Comparison of ENCODE assay signal across 27 cellular contexts in the genomic region with DNA sequence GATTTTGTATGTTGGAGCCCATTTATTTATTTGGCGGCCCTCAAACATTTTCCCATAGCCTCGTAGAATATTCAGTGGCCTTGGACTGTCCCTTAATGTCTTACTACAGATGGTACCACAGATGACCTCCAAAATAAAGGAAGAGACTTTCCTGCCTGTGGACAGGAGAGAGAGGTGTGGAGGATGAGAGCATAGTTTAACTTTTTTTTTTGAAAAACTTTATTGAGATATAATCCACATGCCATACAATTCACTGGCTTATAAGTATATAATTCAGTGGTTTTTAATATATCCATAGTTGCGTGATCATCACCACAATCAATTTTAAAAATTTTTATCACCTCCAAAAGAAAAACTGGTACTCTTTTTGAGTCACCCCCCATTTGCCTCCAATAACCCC. TPM values are rescaled to one million over a fixed set of nuclear protein-coding genes. Genes with fewer than 3 reads are reported as not detected.
DNase-seq lines count a peak whose midpoint lies in the region; ATAC-seq, FAIRE-seq and TF ChIP-seq lines count a peak whose summit lies in the region.
"Had no signal": no experiment of that assay in that cellular context is flagged by ENCODE, and none has a peak within 500 bp of the region (broad histone marks: within the 10 kb centered on the region; RNA-seq: fewer than 3 reads in every experiment).

No MANE protein-coding gene starts in this region.

- no peak for TF ChIP-seq CTCF in K562 (IDR thresholded peaks at IDR 0.05 in 2 of 3, conservative IDR thresholded peaks at IDR 0.05 in 1 of 3; ENCODE audit: insufficient read depth in 2 of 3, low read depth in 1 of 3, low read length in 3 of 3)
- TF ChIP-seq CTCF in spleen (IDR thresholded peaks at IDR 0.05 in 8 of 11, conservative IDR thresholded peaks at IDR 0.05 in 3 of 11) = no peak

- intact Hi-C loops in K562 (cut with micrococcal nuclease) (no loop called here), spleen (cut with DNase I; ENCODE audit: low total_unique reads) (loop anchor here (10.0 kb wide), 1 partner anchor 74 kb away; no protein-coding TSS in a partner anchor)
- intact Hi-C loops in naive thymus-derived CD4-positive, alpha-beta T cell (cut with micrococcal nuclease) = no loop called here

- ATAC-seq in K562 (no peak), GM18502 (IDR thresholded peaks at IDR 0.05; ENCODE audit: poor library complexity, unreplicated experiment) (no peak)
- ATAC-seq in naive thymus-derived CD4-positive, alpha-beta T cell = no peak
- ATAC-seq in effector memory CD8-positive, alpha-beta T cell (replicated peaks) = no peak
- ATAC-seq: A549, GM23338 had no signal

- no peak overlapping the region for H3K9ac ChIP-seq in K562 (ENCODE audit: insufficient read depth in 1 of 2, low read depth in 2 of 2, low read length in 2 of 2)

- no peak overlapping the region for H2AFZ ChIP-seq in K562 (ENCODE audit: low read depth, low read length)
- H2AFZ ChIP-seq: GM23338 had no signal

- no TSS peak for BruUV-seq in K562 (replicated peaks; lab: Mats Ljungman, UMichigan)

- WGBS in K562 (ENCODE audit: insufficient coverage, low coverage, missing lambda C conversion rate) = 81% methylated on average over 3 of the region's 3 CpGs
- whole genome bisulfite sequencing in spleen, 5 donors = 87 to 92% (median 90%) methylated on average over 3 of the region's 3 CpGs

- no peak for FAIRE-seq in K562 (lab: Jason Lieb, UNC)
- FAIRE-seq: A549, GM12891, GM18507 had no signal

- no peaks in the 10 kb centered on the region for H3K9me1 ChIP-seq in K562 (ENCODE audit: control insufficient read depth, insufficient read depth, low read length)

- no peak for TF ChIP-seq EP300 in K562 (IDR thresholded peaks at IDR 0.05; ENCODE audit: low read length)

- no peak overlapping the region for H3K4me3 Mint-ChIP-seq in activated naive CD4-positive, alpha-beta T cell treated with anti-CD3 and anti-CD28 coated beads, Interleukin-2, amount 10 ng/mL, durations not matched to agents 7 days and 5 days
- no peak overlapping the region for H3K4me3 Mint-ChIP-seq in naive thymus-derived CD4-positive, alpha-beta T cell
- no peak overlapping the region for H3K4me3 Mint-ChIP-seq in effector memory CD8-positive, alpha-beta T cell
- H3K4me3 Mint-ChIP-seq: CD4-positive, alpha-beta memory T cell; GM23338; H9 had no signal

- H3K4me1 Mint-ChIP-seq in activated naive CD4-positive, alpha-beta T cell treated with anti-CD3 and anti-CD28 coated beads, Interleukin-2, amount 10 ng/mL, durations not matched to agents 7 days and 5 days = peaks cover 61% of the 10 kb centered on the region
- peaks cover 10 to 45% (median 34%) of the 10 kb centered on the region in 7 donors for H3K4me1 Mint-ChIP-seq in naive thymus-derived CD4-positive, alpha-beta T cell
- peaks cover 21 to 30% of the 10 kb centered on the region in 2 donors for H3K4me1 Mint-ChIP-seq in effector memory CD8-positive, alpha-beta T cell (ENCODE audit: low read depth in 2 of 2)

- no peak for TF ChIP-seq POLR2A in K562 (conservative IDR thresholded peaks at IDR 0.05)
- no peak for TF ChIP-seq POLR2A in spleen (IDR thresholded peaks at IDR 0.05)

- peaks cover 8% of the 10 kb centered on the region for H3K27me3 Mint-ChIP-seq in activated naive CD4-positive, alpha-beta T cell treated with anti-CD3 and anti-CD28 coated beads, Interleukin-2, amount 10 ng/mL, durations not matched to agents 7 days and 5 days
- H3K27me3 Mint-ChIP-seq in naive thymus-derived CD4-positive, alpha-beta T cell = peaks cover 0 to 3% (median 0%) of the 10 kb centered on the region in 5 donors
- no peaks in the 10 kb centered on the region for H3K27me3 Mint-ChIP-seq in effector memory CD8-positive, alpha-beta T cell
- H3K27me3 Mint-ChIP-seq: CD4-positive, alpha-beta memory T cell had no signal

- H3K79me2 ChIP-seq in K562 (ENCODE audit: control insufficient read depth, insufficient read depth, low read length) = no peaks in the 10 kb centered on the region

- H3K4me3 ChIP-seq in K562 = no peak overlapping the region
- H3K4me3 ChIP-seq in naive thymus-derived CD4-positive, alpha-beta T cell (ENCODE audit: low read length) = no peak overlapping the region
- H3K4me3 ChIP-seq in spleen = no peak overlapping the region
- H3K4me3 ChIP-seq: A549, GM23338 had no signal

- no peak for TF ChIP-seq RAD21 in K562 (CRISPR knock-in tag; conservative IDR thresholded peaks at IDR 0.05 in 1 of 2, IDR thresholded peaks at IDR 0.05 in 1 of 2)

- H3K27me3 ChIP-seq in K562 (ENCODE audit: control insufficient read depth in 2 of 2, insufficient read depth in 2 of 2, low read length in 2 of 2) (no peaks in the 10 kb centered on the region), spleen (replicated peaks in 1 of 7) (peaks cover 0 to 11% (median 0%) of the 10 kb centered on the region in 7 donors)
- no peaks in the 10 kb centered on the region for H3K27me3 ChIP-seq in naive thymus-derived CD4-positive, alpha-beta T cell (ENCODE audit: control insufficient read depth in 2 of 2, insufficient read depth in 2 of 2, low read length in 2 of 2)

- H3K27ac ChIP-seq in K562 (ENCODE audit: extremely low read depth, low read depth, low read length) = no peak overlapping the region
- H3K27ac ChIP-seq in naive thymus-derived CD4-positive, alpha-beta T cell (ENCODE audit: low read depth, low read length) = no peak overlapping the region
- no peak overlapping the region for H3K27ac ChIP-seq in spleen
- H3K27ac ChIP-seq: 22Rv1, A549, C4-2B, HL-60 had no signal

- H3K4me1 ChIP-seq in K562 (replicated peaks in 1 of 2; ENCODE audit: control insufficient read depth in 2 of 2, insufficient read depth in 2 of 2, low read length in 2 of 2) = peaks cover 10 to 12% of the 10 kb centered on the region in 2 experiments
- H3K4me1 ChIP-seq in naive thymus-derived CD4-positive, alpha-beta T cell (ENCODE audit: control insufficient read depth in 2 of 2, insufficient read depth in 2 of 2, low read length in 2 of 2) = peaks cover 10 to 18% of the 10 kb centered on the region in 2 donors
- peaks cover 8 to 35% (median 25%) of the 10 kb centered on the region in 6 donors for H3K4me1 ChIP-seq in spleen
- H3K4me1 ChIP-seq: A549 had no signal

- DNase-seq in activated naive CD4-positive, alpha-beta T cell treated with anti-CD3 and anti-CD28 coated beads, Interleukin-2, amount 10 ng/mL, durations not matched to agents 7 days and 5 days = no peak
- DNase-seq in activated naive CD4-positive, alpha-beta T cell treated with anti-CD3 and anti-CD28 coated beads, Interleukin-2, amount 50 U/mL, for 16 hours = no peak
- DNase-seq in HEK293T (ENCODE audit: extremely low spot score) (no peak), K562 (ENCODE audit: extremely low read depth in 1 of 4, low spot score in 3 of 4) (no peak), spleen (no peak)
- no peak for DNase-seq in naive thymus-derived CD4-positive, alpha-beta T cell
- no peak for DNase-seq in effector memory CD8-positive, alpha-beta T cell
- DNase-seq: AML-193; CD4-positive, alpha-beta memory T cell; COR-L47; DMS 273 treated with DMSO at 0.1 percent for 48 hours; DMS53; DND-41; EL; H9; IMR-90; KG1 had no signal

- in situ Hi-C loops in K562 (cut with MboI) = no loop called here

- H4K20me1 ChIP-seq in K562 (replicated peaks; ENCODE audit: control insufficient read depth, insufficient read depth, low read length) = no peaks in the 10 kb centered on the region

- POLR2A ChIA-PET in HEK293T (lab: Yijun Ruan, JAX) (no interaction called here), K562 (lab: Yijun Ruan, JAX) (no interaction called here)
- POLR2A ChIA-PET in naive thymus-derived CD4-positive, alpha-beta T cell (lab: Charles Lee) = interaction anchor here (0.6 to 0.7 kb wide), 3 partner anchors 12 to 72 kb away, joined by 3 to 12 read pairs (median 4); no protein-coding TSS in a partner anchor

- H3K36me3 Mint-ChIP-seq in activated naive CD4-positive, alpha-beta T cell treated with anti-CD3 and anti-CD28 coated beads, Interleukin-2, amount 10 ng/mL, durations not matched to agents 7 days and 5 days = peaks cover 21% of the 10 kb centered on the region
- peaks cover 4 to 19% (median 6%) of the 10 kb centered on the region in 5 donors for H3K36me3 Mint-ChIP-seq in naive thymus-derived CD4-positive, alpha-beta T cell
- peaks cover 19% of the 10 kb centered on the region for H3K36me3 Mint-ChIP-seq in effector memory CD8-positive, alpha-beta T cell (ENCODE audit: insufficient read depth)

- CTCF ChIA-PET in activated naive CD4-positive, alpha-beta T cell treated with anti-CD3 and anti-CD28 coated beads, Interleukin-2, amount 10 ng/mL, durations not matched to agents 7 days and 5 days (lab: Charles Lee) = no interaction called here
- CTCF ChIA-PET in HEK293T (lab: Yijun Ruan, JAX) (no interaction called here), K562 (lab: Yijun Ruan, JAX; ENCODE audit: low intra/inter-chr PET ratio) (no interaction called here)
- CTCF ChIA-PET in naive thymus-derived CD4-positive, alpha-beta T cell (lab: Charles Lee) = no interaction called here

- H3K27ac Mint-ChIP-seq in activated naive CD4-positive, alpha-beta T cell treated with anti-CD3 and anti-CD28 coated beads, Interleukin-2, amount 10 ng/mL, durations not matched to agents 7 days and 5 days = peak overlapping the region; percentile 65
- peak overlapping the region in 5 of 9 donors; percentile 35 to 82 (median 63) for H3K27ac Mint-ChIP-seq in naive thymus-derived CD4-positive, alpha-beta T cell
- H3K27ac Mint-ChIP-seq in effector memory CD8-positive, alpha-beta T cell = no peak overlapping the region
- H3K27ac Mint-ChIP-seq: GM23338, H9 had no signal

- no peak overlapping the region for H3K4me2 ChIP-seq in K562 (ENCODE audit: insufficient read depth, low read length)
- H3K4me2 ChIP-seq: A549, GM23338 had no signal

- H3K36me3 ChIP-seq in K562 (ENCODE audit: control insufficient read depth, insufficient read depth, low read length) (no peaks in the 10 kb centered on the region), spleen (no peaks in the 10 kb centered on the region)
- H3K36me3 ChIP-seq in naive thymus-derived CD4-positive, alpha-beta T cell (ENCODE audit: control insufficient read depth in 2 of 3, insufficient read depth in 3 of 3, low read length in 3 of 3) = peaks cover 0 to 6% (median 0%) of the 10 kb centered on the region in 3 experiments

- H3K9me3 ChIP-seq in K562 (replicated peaks; ENCODE audit: control insufficient read depth, insufficient read depth, low read depth, low read length) (no peaks in the 10 kb centered on the region), spleen (peaks cover 0 to 6% (median 0%) of the 10 kb centered on the region in 8 donors)
- H3K9me3 ChIP-seq in naive thymus-derived CD4-positive, alpha-beta T cell (ENCODE audit: control insufficient read depth in 2 of 3, low read length in 3 of 3) = peaks cover 0 to 5% (median 0%) of the 10 kb centered on the region in 3 experiments
- H3K9me3 ChIP-seq: A549 had no signal

- H3K9me3 Mint-ChIP-seq in activated naive CD4-positive, alpha-beta T cell treated with anti-CD3 and anti-CD28 coated beads, Interleukin-2, amount 10 ng/mL, durations not matched to agents 7 days and 5 days = peaks cover 16% of the 10 kb centered on the region
- peaks cover 0 to 17% (median 6%) of the 10 kb centered on the region in 11 donors for H3K9me3 Mint-ChIP-seq in naive thymus-derived CD4-positive, alpha-beta T cell
- H3K9me3 Mint-ChIP-seq in effector memory CD8-positive, alpha-beta T cell = no peaks in the 10 kb centered on the region

RNA-seq across cellular contexts. Expression of a gene that starts 4.6 kb away (rescaled TPM):
- total RNA-seq in K562 (2011; cell fraction: chromatin; rRNA removed; ENCODE audit: low replicate concordance) = 2.3 and 4.1 TPM in 2 replicates
- 2.7 and 3.0 TPM in 2 replicates for total RNA-seq in K562 (2011; cell fraction: nucleolus; rRNA removed)
- total RNA-seq in K562 (2011; cell fraction: nucleoplasm; rRNA removed) = 3.3 and 4.4 TPM in 2 replicates
- total RNA-seq in K562 (2014; rRNA removed) = 7.5 and 10.4 TPM in 2 replicates
- total RNA-seq in K562 (2014; rRNA removed; fragmentation: Illumina TruSeq; extraction: Trizol) = 6.7 and 6.8 TPM in 2 replicates
- 6.7 TPM in 2 replicates for total RNA-seq in K562 (2015; rRNA removed; fragmentation: Illumina TruSeq; extraction: Trizol)
- 9.4 and 11.5 TPM in 2 replicates for total RNA-seq in K562 (2021)
- 6.8 and 7.1 TPM in 2 replicates for polyA plus RNA-seq in K562 (2011; rRNA removed)
- polyA plus RNA-seq in K562 (2011; cell fraction: cytosol; rRNA removed) = 4.8 and 6.9 TPM in 2 replicates
- polyA plus RNA-seq in K562 (2011; cell fraction: nucleus; rRNA removed) = 3.6 and 5.2 TPM in 2 replicates
- polyA plus RNA-seq in K562 (2012) = 6.1 and 20.4 TPM in 2 replicates
- polyA plus RNA-seq in K562 (2014; fragmentation: Illumina TruSeq; extraction: Trizol) = 7.9 and 8.9 TPM in 2 replicates
- polyA plus RNA-seq in K562 (2014; fragmentation: Nextera tagmentation; extraction: Ambion mirVana) = 1 to 10 TPM; 1.5 to 2.3 TPM
- polyA plus RNA-seq in K562 (2014; rRNA removed) = 6.2 and 6.5 TPM in 2 replicates
- polyA minus RNA-seq in K562 (2011; rRNA and poly(A)+ RNA removed) = 8.5 and 9.7 TPM in 2 replicates
- 4.7 and 6.5 TPM in 2 replicates for polyA minus RNA-seq in K562 (2011; cell fraction: cytosol; rRNA and poly(A)+ RNA removed)
- 1.2 and 2.7 TPM in 2 replicates for polyA minus RNA-seq in K562 (2011; cell fraction: nucleus; rRNA and poly(A)+ RNA removed)
- 10 to 100 TPM; 20.8 to 75.4 (median 22.0) TPM for total RNA-seq in naive thymus-derived CD4-positive, alpha-beta T cell
- 10 to 100 TPM; 11.4 to 19.8 TPM for polyA plus RNA-seq in naive thymus-derived CD4-positive, alpha-beta T cell
- 10 to 100 TPM; 35.7 to 66.0 (median 47.4) TPM for total RNA-seq in spleen
- 10 to 100 TPM; 16.0 to 35.0 (median 16.5) TPM for polyA plus RNA-seq in spleen
- total RNA-seq: G401, IMR-90 had no signal
- polyA plus RNA-seq: BJ, IMR-90 had no signal

RNA-seq across cellular contexts. Expression of a gene that starts 52.6 kb away (rescaled TPM):
- total RNA-seq in K562 (2011; cell fraction: chromatin; rRNA removed; ENCODE audit: low replicate concordance) = 11.8 and 15.9 TPM in 2 replicates
- 12.8 and 14.1 TPM in 2 replicates for total RNA-seq in K562 (2011; cell fraction: nucleolus; rRNA removed)
- 7.4 and 11.3 TPM in 2 replicates for total RNA-seq in K562 (2011; cell fraction: nucleoplasm; rRNA removed)
- total RNA-seq in K562 (2014; rRNA removed) = 14.0 and 14.5 TPM in 2 replicates
- total RNA-seq in K562 (2014; rRNA removed; fragmentation: Illumina TruSeq; extraction: Trizol) = 9.5 and 10.0 TPM in 2 replicates
- 11.4 and 12.0 TPM in 2 replicates for total RNA-seq in K562 (2015; rRNA removed; fragmentation: Illumina TruSeq; extraction: Trizol)
- total RNA-seq in K562 (2021) = 13.5 and 14.8 TPM in 2 replicates
- polyA plus RNA-seq in K562 (2011; rRNA removed) = 18.3 and 18.8 TPM in 2 replicates
- polyA plus RNA-seq in K562 (2011; cell fraction: cytosol; rRNA removed) = 10.7 and 12.8 TPM in 2 replicates
- polyA plus RNA-seq in K562 (2011; cell fraction: nucleus; rRNA removed) = 54.9 and 59.6 TPM in 2 replicates
- polyA plus RNA-seq in K562 (2012) = 9.3 and 10.8 TPM in 2 replicates
- polyA plus RNA-seq in K562 (2014; fragmentation: Illumina TruSeq; extraction: Trizol) = 10.2 and 12.9 TPM in 2 replicates
- polyA plus RNA-seq in K562 (2014; fragmentation: Nextera tagmentation; extraction: Ambion mirVana) = 1 to 10 TPM in 1 of 2 experiments, under 1 TPM in 1; 0.93 to 1.8 TPM
- polyA plus RNA-seq in K562 (2014; rRNA removed) = 17.7 and 17.9 TPM in 2 replicates
- polyA minus RNA-seq in K562 (2011; rRNA and poly(A)+ RNA removed) = 10.3 and 11.8 TPM in 2 replicates
- 6.7 and 9.8 TPM in 2 replicates for polyA minus RNA-seq in K562 (2011; cell fraction: cytosol; rRNA and poly(A)+ RNA removed)
- 18.0 and 22.7 TPM in 2 replicates for polyA minus RNA-seq in K562 (2011; cell fraction: nucleus; rRNA and poly(A)+ RNA removed)
- 10 to 100 TPM in 4 of 5 experiments, 1 to 10 TPM in 1; 8.9 to 20.8 (median 15.2) TPM for total RNA-seq in naive thymus-derived CD4-positive, alpha-beta T cell
- 10 to 100 TPM; 11.3 to 15.1 TPM for polyA plus RNA-seq in naive thymus-derived CD4-positive, alpha-beta T cell
- total RNA-seq in spleen = 10 to 100 TPM in 3 of 7 donors, 1 to 10 TPM in 4; 8.4 to 12.8 (median 9.6) TPM
- polyA plus RNA-seq in spleen = 10 to 100 TPM in 1 of 3 donors, 1 to 10 TPM in 2; 5.6 to 10.9 (median 9.4) TPM

Comparison
In these comparisons a context has a peak if more than half of its experiments do, and no peak if none do; other contexts are left out.
1. H3K27ac Mint-ChIP-seq: peak in activated naive CD4-positive, alpha-beta T cell treated with anti-CD3 and anti-CD28 coated beads, Interleukin-2, amount 10 ng/mL, durations not matched to agents 7 days and 5 days (single experiment) and naive thymus-derived CD4-positive, alpha-beta T cell (5 of 9); none in effector memory CD8-positive, alpha-beta T cell (0 of 2).